ENCODE assay signal across 8 cellular contexts in genomic region chr10:91883549-91884542, GRCh38. TPM values are rescaled to one million over a fixed set of nuclear protein-coding genes. Genes with fewer than 3 reads are reported as not detected.
DNase-seq lines count a peak whose midpoint lies in the region; ATAC-seq, FAIRE-seq and TF ChIP-seq lines count a peak whose summit lies in the region.

No MANE protein-coding gene starts in this region.

- H3K4me3 Mint-ChIP-seq in naive thymus-derived CD8-positive, alpha-beta T cell = no peak overlapping the region

- in situ Hi-C loops in mammary epithelial cell (cut with MboI; ENCODE audit: low sequenced_read_pairs in 2 of 2) = no loop called here
- in situ Hi-C loops in GM13977 (cut with MboI; ENCODE audit: low pct_unique_long_range_greater_than_20kb, low sequenced_read_pairs, unreplicated experiment) = no loop called here

- peaks cover 0 to 8% (median 6%) of the 10 kb centered on the region in 3 donors for H3K36me3 Mint-ChIP-seq in naive thymus-derived CD8-positive, alpha-beta T cell

- H2AFZ ChIP-seq in mammary epithelial cell (ENCODE audit: low read depth, low read length) = peak overlapping the region; percentile 83
- peak overlapping the region; percentile 80 for H2AFZ ChIP-seq in keratinocyte (ENCODE audit: control insufficient read depth, low read length)

- intact Hi-C loops in mammary epithelial cell (cut with micrococcal nuclease) = no loop called here

- peaks cover 0 to 9% (median 3%) of the 10 kb centered on the region in 9 donors for H3K9me3 Mint-ChIP-seq in naive thymus-derived CD8-positive, alpha-beta T cell

- H3K9me3 ChIP-seq in mammary epithelial cell (replicated peaks; ENCODE audit: insufficient read depth, low read length) (no peaks in the 10 kb centered on the region), keratinocyte (ENCODE audit: control insufficient read depth, low read depth, low read length) (no peaks in the 10 kb centered on the region), small intestine (ENCODE audit: control insufficient read depth, low read depth) (no peaks in the 10 kb centered on the region)

- dilution Hi-C loops in mammary epithelial cell (cut with HindIII; ENCODE audit: low sequenced_read_pairs) (no loop called here), keratinocyte (cut with MboI; ENCODE audit: extremely low pct_ligation_motif_present, low sequenced_read_pairs) (no loop called here)

- POLR2A ChIA-PET in HEK293T (lab: Yijun Ruan, JAX) = interaction anchor here (0.8 to 3.2 kb wide), 9 partner anchors 9 to 85 kb away, joined by 3 to 15 read pairs (median 3); partner anchors contain the start of genes BTAF1, FGFBP3 and TNKS2
- POLR2A ChIA-PET in naive thymus-derived CD8-positive, alpha-beta T cell (lab: Charles Lee) = no interaction called here

- H3K4me1 ChIP-seq in mammary epithelial cell (ENCODE audit: insufficient read depth, low read length) (peaks cover 27% of the 10 kb centered on the region), keratinocyte (ENCODE audit: control insufficient read depth, extremely low read depth, insufficient read depth, low read length) (peaks cover 43% of the 10 kb centered on the region), small intestine (ENCODE audit: control insufficient read depth in 2 of 2, insufficient read depth in 1 of 2, low read depth in 1 of 2, low read length in 1 of 2) (no peaks in the 10 kb centered on the region)

- CTCF ChIA-PET in HEK293T (lab: Yijun Ruan, JAX) = no interaction called here
- CTCF ChIA-PET in mammary epithelial cell (lab: Charles Lee; ENCODE audit: low non-redundant PET) = no interaction called here

- no TSS peak for BruUV-seq in mammary epithelial cell (replicated peaks; lab: Mats Ljungman, UMichigan)

- no peaks in the 10 kb centered on the region for H3K36me3 ChIP-seq in mammary epithelial cell (ENCODE audit: insufficient read depth, low read length)
- H3K36me3 ChIP-seq in keratinocyte (ENCODE audit: control insufficient read depth in 2 of 2, extremely low read depth in 1 of 2, insufficient read depth in 2 of 2, low read length in 2 of 2) = no peaks in the 10 kb centered on the region
- no peaks in the 10 kb centered on the region for H3K36me3 ChIP-seq in small intestine (ENCODE audit: control insufficient read depth in 2 of 2, insufficient read depth in 2 of 2, low read length in 2 of 2)

- 43% methylated on average over 17 of the region's 21 CpGs for WGBS in mammary epithelial cell (ENCODE audit: low coverage, missing lambda C conversion rate)
- 29 to 41% (median 41%) methylated on average over 21 of the region's 21 CpGs for WGBS in small intestine, 3 donors

- H3K27me3 ChIP-seq in mammary epithelial cell (ENCODE audit: insufficient read depth, low read length) (no peaks in the 10 kb centered on the region), keratinocyte (ENCODE audit: control insufficient read depth, extremely low read depth, insufficient read depth, low read length) (no peaks in the 10 kb centered on the region), small intestine (ENCODE audit: control insufficient read depth in 2 of 2, insufficient read depth in 2 of 2, low read length in 2 of 2) (no peaks in the 10 kb centered on the region)

- DNase-seq in HEK293T (ENCODE audit: extremely low spot score) (peak; percentile 34), mammary epithelial cell (no peak), keratinocyte (ENCODE audit: low read depth, low spot score) (no peak), small intestine (peak; percentile 69), GM13977 (ENCODE audit: low spot score) (no peak)
- DNase-seq in naive thymus-derived CD8-positive, alpha-beta T cell = no peak

- H3K9me1 ChIP-seq in keratinocyte (ENCODE audit: control insufficient read depth, extremely low read depth, insufficient read depth, low read length) = no peaks in the 10 kb centered on the region

- H3K27ac ChIP-seq in mammary epithelial cell (ENCODE audit: insufficient read depth, low read depth, low read length) (no peak overlapping the region), keratinocyte (ENCODE audit: control insufficient read depth, insufficient read depth, low read length) (no peak overlapping the region), small intestine (ENCODE audit: low read depth in 1 of 2, low read length in 1 of 2) (no peak overlapping the region)

- H3K4me2 ChIP-seq in mammary epithelial cell (ENCODE audit: insufficient read depth, low read depth, low read length) (peak overlapping the region; percentile 9), keratinocyte (ENCODE audit: control insufficient read depth, extremely low read depth, insufficient read depth, low read depth, low read length) (peak overlapping the region; percentile 71)

- H3K9ac ChIP-seq in mammary epithelial cell (ENCODE audit: insufficient read depth, low read length) (no peak overlapping the region), keratinocyte (ENCODE audit: control insufficient read depth, extremely low read depth, insufficient read depth, low read length) (no peak overlapping the region)

- TF ChIP-seq CTCF in mammary epithelial cell (conservative IDR thresholded peaks at IDR 0.05 in 1 of 2, IDR thresholded peaks at IDR 0.05 in 1 of 2; ENCODE audit: extremely low read depth in 1 of 2, insufficient read depth in 1 of 2, low read depth in 1 of 2, low read length in 2 of 2) (no peak), keratinocyte (optimal IDR thresholded peaks at IDR 0.05 in 1 of 3, IDR thresholded peaks at IDR 0.05 in 1 of 3, conservative IDR thresholded peaks at IDR 0.05 in 1 of 3; ENCODE audit: extremely low read depth in 1 of 3, insufficient read depth in 2 of 3, low read length in 3 of 3) (no peak), GM13977 (IDR thresholded peaks at IDR 0.05; ENCODE audit: extremely low read depth, insufficient read depth, missing control alignments) (no peak)

- ATAC-seq in HG03521 (IDR thresholded peaks at IDR 0.05; ENCODE audit: unreplicated experiment) (no peak), HG03378 (IDR thresholded peaks at IDR 0.05; ENCODE audit: unreplicated experiment) (no peak)
- no peak for ATAC-seq in naive thymus-derived CD8-positive, alpha-beta T cell

- H3K4me3 ChIP-seq in mammary epithelial cell (replicated peaks in 1 of 3; ENCODE audit: insufficient read depth in 1 of 3, low read depth in 2 of 3, low read length in 3 of 3) (no peak overlapping the region), keratinocyte (ENCODE audit: control insufficient read depth in 2 of 3, extremely low read depth in 1 of 3, insufficient read depth in 2 of 3, low read depth in 1 of 3, low read length in 3 of 3) (peak overlapping the region in 1 of 3 experiments; percentile 26), small intestine (ENCODE audit: low read depth in 1 of 2, low read length in 2 of 2) (no peak overlapping the region)

- H3K27me3 Mint-ChIP-seq in naive thymus-derived CD8-positive, alpha-beta T cell = peaks cover 0 to 7% (median 0%) of the 10 kb centered on the region in 5 donors

- FAIRE-seq in keratinocyte (lab: Jason Lieb, UNC) (peak; percentile 66), small intestine (lab: Jason Lieb, UNC) (no peak)

- H3K4me1 Mint-ChIP-seq in naive thymus-derived CD8-positive, alpha-beta T cell = peaks cover 5 to 12% (median 6%) of the 10 kb centered on the region in 4 donors

- no peak overlapping the region for H3K27ac Mint-ChIP-seq in naive thymus-derived CD8-positive, alpha-beta T cell

- H3K79me2 ChIP-seq in mammary epithelial cell (ENCODE audit: insufficient read depth, low read length) = no peaks in the 10 kb centered on the region
- no peaks in the 10 kb centered on the region for H3K79me2 ChIP-seq in keratinocyte (ENCODE audit: control insufficient read depth, insufficient read depth, low read length)

- H4K20me1 ChIP-seq in mammary epithelial cell (ENCODE audit: insufficient read depth, low read length) (no peaks in the 10 kb centered on the region), keratinocyte (ENCODE audit: control insufficient read depth, extremely low read depth, insufficient read depth, low read length) (no peaks in the 10 kb centered on the region)

TF ChIP-seq in HEK293T, 16 proteins besides CTCF, POLR2A, EP300 and RAD21 (continues in another document):
- no peak for TF ChIP-seq PKNOX1 (IDR thresholded peaks at IDR 0.05)

RNA-seq across cellular contexts. Expression of gene FGFBP3, which starts 25.4 kb away (rescaled TPM):
- under 1 TPM; 0.17 to 0.68 TPM for total RNA-seq in mammary epithelial cell
- polyA plus RNA-seq in mammary epithelial cell (0.11 TPM), keratinocyte (0.03 to 0.22 TPM (median 0.06 TPM) in 3 replicates), small intestine (under 1 TPM; 0.22 to 0.67 (median 0.54) TPM)
- polyA minus RNA-seq in mammary epithelial cell (not detected), keratinocyte (0.10 to 0.13 TPM in 2 of 3 replicates, not detected in the other)
- 0.10 TPM for polyA plus RNA-seq in keratinocyte (2011; ENCODE audit: low read depth)
- 0.02 and 0.04 TPM in 2 replicates for polyA plus RNA-seq in keratinocyte (2011; cell fraction: cytosol; rRNA removed)
- polyA plus RNA-seq in keratinocyte (2011; cell fraction: nucleus; rRNA removed) = 0.11 and 0.13 TPM in 2 replicates
- polyA plus RNA-seq in keratinocyte (2012; ENCODE audit: low replicate concordance) = 0.21 and 0.26 TPM in 2 replicates
- polyA minus RNA-seq in keratinocyte (2011; cell fraction: cytosol; rRNA and poly(A)+ RNA removed) = not detected
- not detected in 2 replicates for polyA minus RNA-seq in keratinocyte (2011; cell fraction: nucleus; rRNA and poly(A)+ RNA removed)
- 10 to 100 TPM in 1 of 2 experiments, 1 to 10 TPM in 1; 9.4 to 10.2 TPM for total RNA-seq in naive thymus-derived CD8-positive, alpha-beta T cell
- 1 to 10 TPM; 2.5 to 4.0 (median 2.7) TPM for polyA plus RNA-seq in naive thymus-derived CD8-positive, alpha-beta T cell

RNA-seq across cellular contexts. Expression of gene BTAF1, which starts 39.7 kb away (rescaled TPM):
- total RNA-seq in mammary epithelial cell = 10 to 100 TPM; 33.2 to 55.8 TPM
- 11.9 TPM for polyA plus RNA-seq in mammary epithelial cell
- 26.7 TPM for polyA minus RNA-seq in mammary epithelial cell
- 15.0 to 43.6 TPM (median 42.9 TPM) in 3 replicates for polyA plus RNA-seq in keratinocyte
- 18.2 TPM for polyA plus RNA-seq in keratinocyte (2011; ENCODE audit: low read depth)
- 3.5 and 8.7 TPM in 2 replicates for polyA plus RNA-seq in keratinocyte (2011; cell fraction: cytosol; rRNA removed)
- polyA plus RNA-seq in keratinocyte (2011; cell fraction: nucleus; rRNA removed) = 101 and 123 TPM in 2 replicates
- polyA plus RNA-seq in keratinocyte (2012; ENCODE audit: low replicate concordance) = 12.5 and 22.4 TPM in 2 replicates
- polyA minus RNA-seq in keratinocyte = 7.2 to 74.0 TPM (median 50.0 TPM) in 3 replicates
- polyA minus RNA-seq in keratinocyte (2011; cell fraction: cytosol; rRNA and poly(A)+ RNA removed) = 10.6 TPM
- polyA minus RNA-seq in keratinocyte (2011; cell fraction: nucleus; rRNA and poly(A)+ RNA removed) = 53.4 and 98.3 TPM in 2 replicates
- 1 to 10 TPM; 4.6 to 6.1 (median 6.0) TPM for polyA plus RNA-seq in small intestine
- 10 to 100 TPM; 81.6 to 82.7 TPM for total RNA-seq in naive thymus-derived CD8-positive, alpha-beta T cell
- 1 to 10 TPM; 7.9 to 9.1 (median 8.6) TPM for polyA plus RNA-seq in naive thymus-derived CD8-positive, alpha-beta T cell

Comparison
In these comparisons a context has a peak if more than half of its experiments do, and no peak if none do; other contexts are left out.
1. DNase-seq: peak in HEK293T (single experiment) and small intestine (single experiment); none in mammary epithelial cell (single experiment), keratinocyte (single experiment), naive thymus-derived CD8-positive, alpha-beta T cell (0 of 10) and GM13977 (single experiment).